ENCODE assay signal across 1 cellular context in the genomic region with DNA sequence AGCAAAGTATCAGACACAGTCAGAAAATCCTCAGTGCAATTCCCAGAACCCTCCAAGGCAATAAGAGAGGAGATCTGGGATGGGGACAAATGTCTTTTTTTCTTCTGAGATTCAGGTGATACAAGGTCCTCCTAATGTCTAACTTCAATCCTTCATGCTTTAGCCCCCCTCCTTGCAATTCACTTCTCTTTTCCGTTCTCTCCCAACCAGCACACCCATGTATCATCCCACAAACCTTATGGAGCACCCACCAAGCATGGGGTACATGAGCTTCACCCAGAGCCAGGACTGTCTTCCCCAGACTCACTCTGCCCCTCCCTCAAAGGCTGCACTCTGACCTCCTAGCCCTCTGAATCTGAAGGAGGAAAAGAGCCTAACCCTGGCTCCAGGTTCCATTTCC.
A peak's percentile ranks its signal among the peaks of the same experiment; 100 is the strongest.
TF ChIP-seq lines count a peak whose summit lies in the region.

No MANE protein-coding gene starts in this region.

TF ChIP-seq in K562, 482 proteins besides CTCF, POLR2A, EP300 and RAD21:
- TF ChIP-seq SMARCA5 (IDR thresholded peaks at IDR 0.05), result 0 out of 2 replicates have a peak, but pooled peaks have one; percentile 22
- TF ChIP-seq RFX5 (IDR thresholded peaks at IDR 0.05; ENCODE audit: low read depth, low read length), result no peak
- peak; percentile 81 for TF ChIP-seq RBM25 (IDR thresholded peaks at IDR 0.05; ENCODE audit: low read depth, low read length, severe bottlenecking)
- peak; percentile 89 for TF ChIP-seq BCOR (IDR thresholded peaks at IDR 0.05)
- TF ChIP-seq KDM1A (IDR thresholded peaks at IDR 0.05), result peak in 1 of 2 experiments; percentile 49; a peak in 1 of 4 replicates
